ENCODE assay signal across 23 cellular contexts in the genomic region with DNA sequence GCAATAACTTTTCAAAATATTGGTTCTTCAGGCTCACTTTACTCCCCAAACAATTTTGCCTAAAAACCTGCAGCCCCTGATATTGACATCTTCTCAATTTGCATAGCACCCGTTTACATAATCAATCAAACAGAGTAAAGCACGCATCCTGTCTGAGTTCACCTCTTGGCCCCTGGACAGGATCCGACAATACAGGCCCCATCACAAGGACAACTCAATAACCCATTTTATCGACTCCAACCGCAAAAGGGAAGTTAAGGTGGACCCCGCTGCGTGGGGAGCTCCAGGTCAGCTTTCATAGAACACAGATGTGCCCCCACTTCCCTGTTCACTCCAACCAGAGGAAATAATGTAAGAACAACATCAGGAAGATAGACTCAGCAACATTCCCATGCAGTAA.
"Had no signal": no experiment of that assay in that cellular context is flagged by ENCODE, and none has a peak within 500 bp of the region (broad histone marks: within the 10 kb centered on the region; RNA-seq: fewer than 3 reads in every experiment).

No MANE protein-coding gene starts in this region.

- H3K27ac ChIP-seq: dorsolateral prefrontal cortex, neural progenitor cell, parathyroid adenoma, tibial nerve had no signal

- H2AFZ ChIP-seq: neural progenitor cell, parathyroid adenoma had no signal

- DNase-seq: activated CD4-positive, alpha-beta T cell treated with anti-CD3 and anti-CD28 coated beads, Interleukin-2, amount 10 ng/mL, durations not matched to agents 7 days and 5 days; activated CD4-positive, CD25-positive, alpha-beta regulatory T cell treated with anti-CD3 and anti-CD28 coated beads, Interleukin-2, amount 50 U/mL, for 72 hours; activated CD8-positive, alpha-beta T cell treated with anti-CD3 and anti-CD28 coated beads for 36 hours; activated naive CD8-positive, alpha-beta T cell treated with anti-CD3 and anti-CD28 coated beads, Interleukin-2, amount 50 U/mL, for 24 hours; activated T-cell treated with anti-CD3 and anti-CD28 coated beads, Interleukin-2, amount 50 U/mL, for 4 hours; amygdala; dorsolateral prefrontal cortex; effector memory CD4-positive, alpha-beta T cell; gastrocnemius medialis; glutamatergic neuron; left ventricle myocardium superior; occipital lobe; psoas muscle; stimulated activated CD4-positive, alpha-beta T cell treated with anti-CD3 and anti-CD28 coated beads, Interleukin-15, amount 100 ng/mL, for 24 hours; stimulated activated CD4-positive, alpha-beta T cell treated with anti-CD3 and anti-CD28 coated beads, Interleukin-2, amount 100 ng/mL, for 24 hours; stimulated activated naive B cell treated with anti-CD40 and anti-IgM and Interleukin-4, amounts not matched to agents 10 μg/mL and 1 μg/mL and 100 μg/mL, for 72 hours; stomach; T-helper 1 cell had no signal

- H3K4me1 ChIP-seq: neural progenitor cell, parathyroid adenoma had no signal

- H3K36me3 ChIP-seq: gastrocnemius medialis, neural progenitor cell, stomach, tibial nerve had no signal

- H3K4me2 ChIP-seq: neural progenitor cell had no signal

- H3K9me3 ChIP-seq: gastrocnemius medialis, psoas muscle, stomach, tibial nerve had no signal

- H3K27me3 ChIP-seq: dorsolateral prefrontal cortex, gastrocnemius medialis, neural progenitor cell, stomach, tibial nerve had no signal

- H3K4me3 ChIP-seq: dorsolateral prefrontal cortex, gastrocnemius medialis, neural progenitor cell, psoas muscle, stomach, tibial nerve had no signal

- ATAC-seq: activated CD8-positive, alpha-beta T cell treated with anti-CD3 and anti-CD28 coated beads for 36 hours; activated naive CD8-positive, alpha-beta T cell treated with anti-CD3 and anti-CD28 coated beads, Interleukin-2, amount 50 U/mL, for 24 hours; activated T-cell treated with anti-CD3 and anti-CD28 coated beads, Interleukin-2, amount 50 U/mL, for 4 hours; activated T-helper 17 cell treated with anti-CD3 and anti-CD28 coated beads, Interleukin-2, amount 50 U/mL, for 72 hours; gastrocnemius medialis; left ventricle myocardium superior; naive thymus-derived CD8-positive, alpha-beta T cell; psoas muscle; stimulated activated naive B cell treated with anti-CD40 and anti-IgM and Interleukin-4, amounts not matched to agents 10 μg/mL and 1 μg/mL and 100 μg/mL, for 72 hours had no signal

- H3K79me2 ChIP-seq: parathyroid adenoma had no signal

- H3K9ac ChIP-seq: neural progenitor cell, parathyroid adenoma had no signal
